8 cellular contexts compared by ENCODE assay signal in genomic region chr13:21458816-21459701, GRCh38.
DNase-seq lines count a peak whose midpoint lies in the region; ATAC-seq and TF ChIP-seq lines count a peak whose summit lies in the region.

Gene ZDHHC20 (minus strand): TSS chr13:21459303. CDS start chr13:21459171, 132 bp downstream.

- peak; percentile 92 for ATAC-seq in HG02642 (IDR thresholded peaks at IDR 0.05; ENCODE audit: poor library complexity, unreplicated experiment)

- in situ Hi-C loops in GM13976 (cut with MboI; ENCODE audit: low sequenced_read_pairs, unreplicated experiment): no loop called here
- in situ Hi-C loops in astrocyte of the cerebellum (cut with HindIII; ENCODE audit: low sequenced_read_pairs): no loop called here

- H3K4me3 ChIP-seq in astrocyte of the cerebellum (ENCODE audit: low read depth, low read length): peak within 1 kb of the TSS; percentile 69

- no peak for TF ChIP-seq CTCF in GM13976 (IDR thresholded peaks at IDR 0.05; ENCODE audit: borderline replicate concordance, control extremely low read depth, extremely low read depth, insufficient read depth, missing control alignments)
- no peak for TF ChIP-seq CTCF in astrocyte of the cerebellum (IDR thresholded peaks at IDR 0.05; ENCODE audit: low read depth, low read length, missing control alignments)

- peak; percentile 98 for DNase-seq in GM13976 (ENCODE audit: low spot score)
- DNase-seq in NCI-H146 (lab: John Stamatoyannopoulos, UW): peak; percentile 74
- peak; percentile 94 for DNase-seq in T-helper 9 cell
- DNase-seq in astrocyte of the cerebellum (ENCODE audit: low read depth): peak; percentile 39
- DNase-seq in hepatic stellate cell (ENCODE audit: low spot score): peak; percentile 87
- DNase-seq in retina: peak; percentile 89
- no peak for DNase-seq in OCI-M2 (lab: John Stamatoyannopoulos, UW; ENCODE audit: unreplicated experiment)
